ENCODE assay signal across 8 cellular contexts in the genomic region with DNA sequence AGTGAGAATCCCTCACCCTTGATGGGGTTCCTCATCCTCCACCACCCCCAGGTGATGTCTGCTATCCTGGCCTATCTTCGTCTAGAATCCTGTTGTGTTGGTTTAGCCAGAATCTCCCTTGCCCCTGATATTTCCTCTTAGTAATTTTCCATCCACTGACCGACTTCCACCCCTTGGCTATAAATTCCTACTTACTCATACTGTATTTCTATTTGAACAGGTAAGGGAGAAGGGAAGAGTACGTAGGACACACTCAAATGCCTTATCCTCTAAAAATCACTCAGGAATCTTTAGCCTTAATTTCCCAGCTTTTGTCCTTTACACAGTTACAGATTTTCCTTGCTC. TPM values are rescaled to one million over a fixed set of nuclear protein-coding genes. Genes with fewer than 3 reads are reported as not detected.
DNase-seq lines count a peak whose midpoint lies in the region; ATAC-seq and TF ChIP-seq lines count a peak whose summit lies in the region.

No MANE protein-coding gene starts in this region.

- CTCF ChIA-PET in activated CD4-positive, alpha-beta T cell treated with anti-CD3 and anti-CD28 coated beads, Interleukin-2, amount 10 ng/mL, durations not matched to agents 7 days and 5 days (lab: Charles Lee), result interaction anchor here (0.7 kb wide), 1 partner anchor 853 kb away, joined by 4 read pairs; the partner anchor contains the start of gene TRMT10C

- no peak for TF ChIP-seq POLR2A in adrenal gland (IDR thresholded peaks at IDR 0.05)

- POLR2A ChIA-PET in activated CD4-positive, alpha-beta T cell treated with anti-CD3 and anti-CD28 coated beads, Interleukin-2, amount 10 ng/mL, durations not matched to agents 7 days and 5 days (lab: Charles Lee), result interaction anchor here (0.5 kb wide), 1 partner anchor 35 kb away, joined by 5 read pairs; no protein-coding TSS in a partner anchor

- no peak for ATAC-seq in left lung

- no peaks in the 10 kb centered on the region for H3K27me3 Mint-ChIP-seq in activated CD4-positive, alpha-beta T cell treated with anti-CD3 and anti-CD28 coated beads, Interleukin-2, amount 10 ng/mL, durations not matched to agents 7 days and 5 days

- peaks cover 35% of the 10 kb centered on the region for H3K36me3 Mint-ChIP-seq in activated CD4-positive, alpha-beta T cell treated with anti-CD3 and anti-CD28 coated beads, Interleukin-2, amount 10 ng/mL, durations not matched to agents 7 days and 5 days (ENCODE audit: low read depth)

- H3K4me3 ChIP-seq in adrenal gland (peak overlapping the region in 3 of 4 donors; percentile 20 to 57 (median 22)), left lung (peak overlapping the region; percentile 22 to 80), thymus (ENCODE audit: low read length) (peak overlapping the region; percentile 98)

- H3K4me1 ChIP-seq in adrenal gland (replicated peaks in 1 of 2) (peaks cover 22 to 29% of the 10 kb centered on the region in 2 donors), left lung (peaks cover 22 to 33% of the 10 kb centered on the region in 2 donors), thymus (ENCODE audit: control insufficient read depth, insufficient read depth, low read length) (peaks cover 10% of the 10 kb centered on the region)

- H3K36me3 ChIP-seq in adrenal gland (replicated peaks in 1 of 2), result no peaks in the 10 kb centered on the region
- H3K36me3 ChIP-seq in left lung, result peaks cover 0 to 12% of the 10 kb centered on the region in 2 donors
- no peaks in the 10 kb centered on the region for H3K36me3 ChIP-seq in thymus (ENCODE audit: control insufficient read depth, insufficient read depth)

- H3K4me3 Mint-ChIP-seq in activated CD4-positive, alpha-beta T cell treated with anti-CD3 and anti-CD28 coated beads, Interleukin-2, amount 10 ng/mL, durations not matched to agents 7 days and 5 days, result peak overlapping the region; percentile 88

- H3K27me3 ChIP-seq in adrenal gland (peaks cover 3% of the 10 kb centered on the region), left lung (peaks cover 0 to 9% of the 10 kb centered on the region in 2 donors), thymus (ENCODE audit: control insufficient read depth, insufficient read depth) (no peaks in the 10 kb centered on the region)

- peaks cover 8% of the 10 kb centered on the region for H3K9me3 Mint-ChIP-seq in activated CD4-positive, alpha-beta T cell treated with anti-CD3 and anti-CD28 coated beads, Interleukin-2, amount 10 ng/mL, durations not matched to agents 7 days and 5 days

- H3K9me3 ChIP-seq in adrenal gland (replicated peaks in 1 of 3), result no peaks in the 10 kb centered on the region
- H3K9me3 ChIP-seq in left lung, result no peaks in the 10 kb centered on the region
- no peaks in the 10 kb centered on the region for H3K9me3 ChIP-seq in thymus (ENCODE audit: control insufficient read depth)

- WGBS in adrenal gland, 4 donors, result 85 to 96% (median 88%) methylated on average over 3 of the region's 3 CpGs
- 95% methylated on average over 3 of the region's 3 CpGs for WGBS in thymus

- TF ChIP-seq CTCF in adrenal gland (IDR thresholded peaks at IDR 0.05), result no peak
- TF ChIP-seq CTCF in left lung (IDR thresholded peaks at IDR 0.05), result no peak

- H3K27ac ChIP-seq in adrenal gland (peak overlapping the region in 4 of 5 donors; percentile 44 to 97 (median 73)), left lung (peak overlapping the region; percentile 97 to 99), thymus (ENCODE audit: low read depth) (peak overlapping the region; percentile 97)

- intact Hi-C loops in adrenal gland (cut with DNase I), result no loop called here
- intact Hi-C loops in left lung (cut with DNase I), result no loop called here

- peak overlapping the region; percentile 94 for H3K27ac Mint-ChIP-seq in activated CD4-positive, alpha-beta T cell treated with anti-CD3 and anti-CD28 coated beads, Interleukin-2, amount 10 ng/mL, durations not matched to agents 7 days and 5 days

- no peak for DNase-seq in activated CD4-positive, alpha-beta T cell treated with anti-CD3 and anti-CD28 coated beads, Interleukin-2, amount 10 ng/mL, durations not matched to agents 7 days and 5 days
- DNase-seq in activated CD4-positive, alpha-beta T cell treated with anti-CD3 and anti-CD28 coated beads for 1 hour, result no peak
- DNase-seq in adrenal gland (no peak), left lung (no peak), DMS79 treated with DMSO at 0.1 percent for 48 hours (lab: John Stamatoyannopoulos, UW) (no peak), D341Med (ENCODE audit: low spot score) (no peak), NCI-H1105 (lab: John Stamatoyannopoulos, UW) (no peak)

- H3K4me1 Mint-ChIP-seq in activated CD4-positive, alpha-beta T cell treated with anti-CD3 and anti-CD28 coated beads, Interleukin-2, amount 10 ng/mL, durations not matched to agents 7 days and 5 days, result peaks cover 41% of the 10 kb centered on the region

RNA-seq across cellular contexts. Expression of gene TFG, which starts 0.7 kb away (rescaled TPM):
- 10 to 100 TPM; 49.1 to 58.5 TPM for total RNA-seq in activated CD4-positive, alpha-beta T cell treated with anti-CD3 and anti-CD28 coated beads, Interleukin-2, amount 10 ng/mL, durations not matched to agents 7 days and 5 days
- total RNA-seq in adrenal gland, result 100 to 1,000 TPM in 2 of 8 donors, 10 to 100 TPM in 6; 75.8 to 137 (median 86.1) TPM
- 100 to 1,000 TPM in 1 of 3 donors, 10 to 100 TPM in 2; 51.1 to 268 (median 56.3) TPM for polyA plus RNA-seq in adrenal gland
- 10 to 100 TPM; 81.8 to 84.2 TPM for total RNA-seq in left lung
- polyA plus RNA-seq in thymus, result 77.9 TPM

Comparison
In these comparisons a context has a peak if more than half of its experiments do, and no peak if none do; other contexts are left out.
1. H3K4me3 ChIP-seq: peak in every context shown above with its lines; median percentile 98 in thymus; 51 in left lung; 22 in adrenal gland.